In the genomic region with DNA sequence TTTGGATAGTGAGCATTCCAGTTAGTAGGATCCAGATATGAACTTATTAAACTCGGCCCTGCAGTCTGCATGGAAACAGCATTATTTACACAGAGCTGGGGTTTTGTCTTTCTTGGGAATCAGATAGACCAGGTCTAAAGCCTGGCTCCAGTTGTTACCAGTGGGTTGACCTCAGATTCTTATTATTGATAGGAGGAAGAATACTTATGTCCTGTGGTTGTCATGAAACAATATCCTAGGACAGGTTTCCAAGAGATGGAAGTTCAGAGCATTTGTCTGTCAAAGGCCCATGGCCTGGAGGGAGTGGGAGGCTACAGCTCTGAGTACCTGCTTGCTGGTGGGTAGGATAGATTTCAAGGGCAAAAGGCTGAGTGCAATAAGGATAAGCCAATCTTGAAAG, we compare ENCODE assay signal across 15 cellular contexts.
A peak's percentile ranks its signal among the peaks of the same experiment; 100 is the strongest.
DNase-seq lines count a peak whose midpoint lies in the region; ATAC-seq and TF ChIP-seq lines count a peak whose summit lies in the region.
"Had no signal": no experiment of that assay in that cellular context is flagged by ENCODE, and none has a peak within 500 bp of the region (broad histone marks: within the 10 kb centered on the region; RNA-seq: fewer than 3 reads in every experiment).

No MANE protein-coding gene starts in this region.

- H3K9ac ChIP-seq in endodermal cell (ENCODE audit: extremely low read depth, low read length, poor library complexity, severe bottlenecking): no peak overlapping the region

- ATAC-seq in gastroesophageal sphincter (no peak), GM18505 (IDR thresholded peaks at IDR 0.05; ENCODE audit: unreplicated experiment) (no peak)
- ATAC-seq: GM23338, HCT116 had no signal

- no peaks in the 10 kb centered on the region for H3K36me3 ChIP-seq in endodermal cell (ENCODE audit: control insufficient read depth, insufficient read depth, low read length)
- no peaks in the 10 kb centered on the region for H3K36me3 ChIP-seq in gastroesophageal sphincter

- no peaks in the 10 kb centered on the region for H3K4me1 ChIP-seq in endodermal cell (ENCODE audit: control insufficient read depth, insufficient read depth, low read length)
- H3K4me1 ChIP-seq in gastroesophageal sphincter: peaks cover 0 to 6% (median 0%) of the 10 kb centered on the region in 3 donors

- no peak for TF ChIP-seq CTCF in endodermal cell (conservative IDR thresholded peaks at IDR 0.05)
- no peak for TF ChIP-seq CTCF in gastroesophageal sphincter (IDR thresholded peaks at IDR 0.05)
- TF ChIP-seq CTCF in osteocyte (IDR thresholded peaks at IDR 0.05): no peak

- H3K4me3 ChIP-seq in endodermal cell (ENCODE audit: low read length) (no peak overlapping the region), gastroesophageal sphincter (no peak overlapping the region)
- H3K4me3 ChIP-seq: GM23338 had no signal

- H3K36me3 Mint-ChIP-seq in endodermal cell (ENCODE audit: low read depth): no peaks in the 10 kb centered on the region
- no peaks in the 10 kb centered on the region for H3K36me3 Mint-ChIP-seq in osteocyte (ENCODE audit: unreplicated experiment)
- H3K36me3 Mint-ChIP-seq: CD4-positive, alpha-beta memory T cell had no signal

- H3K27me3 Mint-ChIP-seq in endodermal cell (ENCODE audit: insufficient read depth): peaks cover 4% of the 10 kb centered on the region
- H3K27me3 Mint-ChIP-seq in osteocyte (ENCODE audit: unreplicated experiment): no peaks in the 10 kb centered on the region

- H3K9me3 Mint-ChIP-seq in endodermal cell (no peaks in the 10 kb centered on the region), osteocyte (ENCODE audit: unreplicated experiment) (no peaks in the 10 kb centered on the region)
- H3K9me3 Mint-ChIP-seq: GM23338, H9 had no signal

- H3K27ac ChIP-seq in endodermal cell (ENCODE audit: low read depth, low read length): no peak overlapping the region
- H3K27ac ChIP-seq in gastroesophageal sphincter: peak overlapping the region; percentile 60 to 83 (median 71)

- WGBS in endodermal cell (ENCODE audit: insufficient coverage in 1 of 2, insufficient read length in 1 of 2), 2 experiments: 87 to 100% methylated on average over 1 of the region's 1 CpG
- WGBS in gastroesophageal sphincter (ENCODE audit: low coverage in 1 of 2), 2 donors: 75% methylated on average over 1 of the region's 1 CpG; no CpG with 5 or more reads in 1 of the 2 donors

- no peak overlapping the region for H3K27ac Mint-ChIP-seq in endodermal cell
- peak overlapping the region; percentile 76 for H3K27ac Mint-ChIP-seq in osteocyte (ENCODE audit: unreplicated experiment)
- H3K27ac Mint-ChIP-seq: CD4-positive, alpha-beta memory T cell; GM23338; H9 had no signal

- no peaks in the 10 kb centered on the region for H3K4me1 Mint-ChIP-seq in endodermal cell
- H3K4me1 Mint-ChIP-seq in osteocyte (ENCODE audit: unreplicated experiment): peaks cover 25% of the 10 kb centered on the region
- H3K4me1 Mint-ChIP-seq: CD4-positive, alpha-beta memory T cell; GM23338 had no signal

- H3K4me3 Mint-ChIP-seq in endodermal cell (no peak overlapping the region), osteocyte (ENCODE audit: unreplicated experiment) (no peak overlapping the region)
- H3K4me3 Mint-ChIP-seq: CD4-positive, alpha-beta memory T cell; GM23338; H9 had no signal

- H3K27me3 ChIP-seq in endodermal cell (ENCODE audit: control insufficient read depth, insufficient read depth, low read length, poor library complexity, severe bottlenecking) (no peaks in the 10 kb centered on the region), gastroesophageal sphincter (no peaks in the 10 kb centered on the region)

- no peaks in the 10 kb centered on the region for H3K9me3 ChIP-seq in endodermal cell (ENCODE audit: control insufficient read depth, low read length)
- no peaks in the 10 kb centered on the region for H3K9me3 ChIP-seq in gastroesophageal sphincter

- no peak for TF ChIP-seq EP300 in gastroesophageal sphincter (IDR thresholded peaks at IDR 0.05)

- TF ChIP-seq POLR2A in gastroesophageal sphincter (IDR thresholded peaks at IDR 0.05) (no peak), GM18505 (IDR thresholded peaks at IDR 0.05; ENCODE audit: borderline replicate concordance, extremely low read depth, insufficient read depth, insufficient read length) (no peak)

- DNase-seq in endodermal cell (peak; percentile 19), osteocyte (ENCODE audit: extremely low spot score, unreplicated experiment) (no peak), NAMALWA (ENCODE audit: low spot score) (no peak)
- DNase-seq in activated CD4-positive, alpha-beta T cell treated with anti-CD3 and anti-CD28 coated beads, Interleukin-2, amount 50 U/mL, for 48 hours: no peak
- DNase-seq: C1 segment of cervical spinal cord; Calu3; CD4-positive, alpha-beta memory T cell; COR-L47; DMS79 treated with DMSO at 0.1 percent for 48 hours; GF-D8 had no signal
